In the genomic region with DNA sequence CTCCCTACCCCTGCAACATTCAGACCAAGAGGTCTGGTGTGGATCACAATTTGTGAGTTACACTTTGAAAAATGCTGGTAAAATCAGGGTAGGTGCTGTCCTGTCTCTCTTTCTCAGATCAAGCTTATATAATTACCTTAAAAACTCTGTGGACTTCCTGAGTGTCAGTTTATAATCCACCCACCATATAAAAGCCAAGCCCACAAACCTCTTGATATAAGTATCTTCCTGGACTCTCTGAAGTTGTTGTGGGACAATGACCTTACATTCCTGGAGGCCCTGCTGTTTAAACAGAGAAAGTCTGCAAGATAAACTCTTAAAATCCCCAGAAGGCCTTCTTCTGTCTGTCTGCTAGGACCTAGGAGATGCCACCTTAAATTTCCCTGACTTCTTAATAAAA, we compare ENCODE assay signal across 24 cellular contexts.
"Had no signal": no experiment of that assay in that cellular context is flagged by ENCODE, and none has a peak within 500 bp of the region (broad histone marks: within the 10 kb centered on the region; RNA-seq: fewer than 3 reads in every experiment).

No MANE protein-coding gene starts in this region.

- H3K9me3 ChIP-seq: heart right ventricle, neutrophil, psoas muscle, spleen, testis, transverse colon had no signal

- H3K4me3 ChIP-seq: heart right ventricle, lung, psoas muscle, spleen, testis, transverse colon had no signal

- FAIRE-seq: endometrium, frontal cortex, keratinocyte had no signal

- H3K4me1 ChIP-seq: psoas muscle, testis had no signal

- DNase-seq: cortex of kidney; dorsolateral prefrontal cortex; effector CD8-positive, alpha-beta T cell; heart right ventricle; left ventricle myocardium superior; mesenchymal stem cell; naive thymus-derived CD4-positive, alpha-beta T cell; psoas muscle; retina; spleen; stimulated activated CD4-positive, alpha-beta T cell treated with anti-CD3 and anti-CD28 coated beads, Interleukin-15, amount 100 ng/mL, for 24 hours; stimulated activated CD4-positive, alpha-beta T cell treated with anti-CD3 and anti-CD28 coated beads, Interleukin-1b, Interleukin-23, amount 100 ng/mL, for 48 hours; stimulated activated CD4-positive, alpha-beta T cell treated with anti-CD3 and anti-CD28 coated beads, Interleukin-4, amount 100 ng/mL, for 24 hours; stimulated activated naive CD8-positive, alpha-beta T cell treated with anti-CD3 and anti-CD28 coated beads, Interleukin-15, amount 100 ng/mL, for 72 hours; testis; transverse colon had no signal

- H3K36me3 ChIP-seq: heart right ventricle, neutrophil, spleen, transverse colon had no signal

- ATAC-seq: esophagus mucosa; heart right ventricle; left ventricle myocardium superior; naive thymus-derived CD4-positive, alpha-beta T cell; psoas muscle; sciatic nerve; stimulated activated memory B cell treated with anti-CD40 and anti-IgM and Interleukin-4, amounts not matched to agents 10 μg/mL and 1 μg/mL and 100 μg/mL, for 72 hours; stimulated activated naive CD8-positive, alpha-beta T cell treated with anti-CD3 and anti-CD28 coated beads, Interleukin-15, amount 100 ng/mL, for 72 hours had no signal

- H3K27me3 ChIP-seq: dorsolateral prefrontal cortex, heart right ventricle, neutrophil, spleen, testis, transverse colon had no signal

- H3K27ac ChIP-seq: heart right ventricle, neutrophil, psoas muscle, spleen, testis, transverse colon had no signal
